Comparison of ENCODE assay signal across 8 cellular contexts in the genomic region with DNA sequence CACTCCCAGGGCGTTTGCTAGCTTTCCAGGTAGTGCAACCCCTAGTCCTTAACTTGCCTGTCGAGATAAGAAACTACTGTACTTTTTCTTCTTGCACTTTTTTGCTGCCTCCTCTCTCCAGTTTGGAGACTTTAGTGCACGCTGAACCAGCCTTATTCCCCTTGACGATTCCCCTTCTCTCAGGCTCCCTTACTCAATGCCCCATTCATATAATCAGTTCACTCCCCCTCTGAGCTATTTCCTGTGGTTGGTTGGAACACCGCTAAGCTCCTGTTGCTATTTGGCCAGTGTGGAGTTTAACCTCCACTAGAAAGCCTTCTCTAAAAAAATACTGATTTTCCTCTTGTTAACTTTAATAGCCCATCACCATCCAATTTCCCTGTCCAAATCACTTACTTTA. TPM values are rescaled to one million over a fixed set of nuclear protein-coding genes. Genes with fewer than 3 reads are reported as not detected.
A peak's percentile ranks its signal among the peaks of the same experiment; 100 is the strongest.
DNase-seq lines count a peak whose midpoint lies in the region; ATAC-seq and TF ChIP-seq lines count a peak whose summit lies in the region.

No MANE protein-coding gene starts in this region.

- CTCF ChIA-PET in PC-9 (lab: Charles Lee), result interaction anchor here (0.5 kb wide), 1 partner anchor 274 kb away, joined by 4 read pairs; no protein-coding TSS in a partner anchor

- H3K9me3 Mint-ChIP-seq in central memory CD8-positive, alpha-beta T cell, result no peaks in the 10 kb centered on the region

- no peaks in the 10 kb centered on the region for H3K27me3 Mint-ChIP-seq in central memory CD8-positive, alpha-beta T cell

- H3K4me3 ChIP-seq in PC-9 (peak overlapping the region; percentile 89), kidney epithelial cell (ENCODE audit: low read depth, low read length) (peak overlapping the region; percentile 75)

- peak overlapping the region; percentile 83 for H3K27ac ChIP-seq in PC-9

- intact Hi-C loops in PC-9 (cut with micrococcal nuclease; ENCODE audit: unreplicated experiment), result loop anchor here (5.0 kb wide), 1 partner anchor 90 kb away; no protein-coding TSS in a partner anchor

- peaks cover 48% of the 10 kb centered on the region for H3K4me1 Mint-ChIP-seq in central memory CD8-positive, alpha-beta T cell

- H3K27me3 ChIP-seq in PC-9 (ENCODE audit: insufficient read depth, low read depth) (no peaks in the 10 kb centered on the region), kidney epithelial cell (ENCODE audit: control insufficient read depth, insufficient read depth, low read length) (no peaks in the 10 kb centered on the region)

- peak overlapping the region; percentile 92 for H3K4me3 Mint-ChIP-seq in central memory CD8-positive, alpha-beta T cell

- H3K79me2 ChIP-seq in PC-9 (ENCODE audit: low read depth), result peaks cover 23% of the 10 kb centered on the region

- ATAC-seq in HG02678 (IDR thresholded peaks at IDR 0.05; ENCODE audit: unreplicated experiment), result peak; percentile 20
- peak; percentile 26 for ATAC-seq in central memory CD8-positive, alpha-beta T cell (replicated peaks; ENCODE audit: extremely low read depth, poor library complexity, severe bottlenecking)
- peak; percentile 37 for ATAC-seq in stimulated activated naive CD8-positive, alpha-beta T cell treated with anti-CD3 and anti-CD28 coated beads, Interleukin-15, Interleukin-2, amounts not matched to agents 100 U/mL and 50 U/mL, for 24 hours
- ATAC-seq in GM21390 (IDR thresholded peaks at IDR 0.05; ENCODE audit: unreplicated experiment), result no peak

- H3K9me2 ChIP-seq in PC-9 (ENCODE audit: insufficient read depth), result no peaks in the 10 kb centered on the region

- H3K9me3 ChIP-seq in PC-9 (ENCODE audit: insufficient read depth, low read depth), result no peaks in the 10 kb centered on the region

- peak overlapping the region; percentile 97 for H3K27ac Mint-ChIP-seq in central memory CD8-positive, alpha-beta T cell (ENCODE audit: low read depth)

- POLR2A ChIA-PET in PC-9 (lab: Charles Lee; ENCODE audit: unreplicated experiment), result interaction anchor here (0.5 to 0.8 kb wide), 5 partner anchors 19 to 848 kb away, joined by 3 to 12 read pairs (median 7); no protein-coding TSS in a partner anchor

- H3K4me1 ChIP-seq in PC-9 (replicated peaks; ENCODE audit: insufficient read depth), result peaks cover 23% of the 10 kb centered on the region

- H3K36me3 Mint-ChIP-seq in central memory CD8-positive, alpha-beta T cell (ENCODE audit: insufficient read depth), result peaks cover 28% of the 10 kb centered on the region

- no TSS peak for BruUV-seq in PC-9 (replicated peaks; lab: Mats Ljungman, UMichigan)

- DNase-seq in COR-L47 (lab: John Stamatoyannopoulos, UW) (peak; percentile 6), PC-9 (peak in 1 of 2 experiments; percentile 47), kidney epithelial cell (ENCODE audit: low read depth) (peak; percentile 38), T-helper 9 cell (no peak)
- no peak for DNase-seq in central memory CD8-positive, alpha-beta T cell (ENCODE audit: low spot score in 2 of 2)
- no peak for DNase-seq in stimulated activated naive CD8-positive, alpha-beta T cell treated with anti-CD3 and anti-CD28 coated beads, Interleukin-15, Interleukin-2, amounts not matched to agents 100 U/mL and 50 U/mL, for 24 hours

- H3K36me3 ChIP-seq in PC-9 (ENCODE audit: low read depth) (no peaks in the 10 kb centered on the region), kidney epithelial cell (ENCODE audit: control insufficient read depth, insufficient read depth, low read length) (no peaks in the 10 kb centered on the region)

- peaks cover 33% of the 10 kb centered on the region for H3F3A ChIP-seq in PC-9 (ENCODE audit: insufficient read depth, low read depth)

- no peaks in the 10 kb centered on the region for H4K20me1 ChIP-seq in PC-9 (ENCODE audit: insufficient read depth)

- H2AFZ ChIP-seq in PC-9, result peak overlapping the region; percentile 85

- peak overlapping the region; percentile 86 for H3K4me2 ChIP-seq in PC-9

- TF ChIP-seq CTCF in PC-9 (conservative IDR thresholded peaks at IDR 0.05), result no peak
- no peak for TF ChIP-seq CTCF in kidney epithelial cell (IDR thresholded peaks at IDR 0.05; ENCODE audit: insufficient read depth, low read length, poor library complexity, severe bottlenecking)

RNA-seq across cellular contexts. Expression of gene CREBL2, which starts 0.7 kb away (rescaled TPM):
- 26.6 and 30.3 TPM in 2 replicates for total RNA-seq in PC-9 (2021)
- total RNA-seq in kidney epithelial cell, result 19.2 and 21.7 TPM in 2 replicates

RNA-seq across cellular contexts. Expression of gene DUSP16, which starts 49.7 kb away (rescaled TPM):
- total RNA-seq in PC-9 (2021) (23.6 and 24.8 TPM in 2 replicates), kidney epithelial cell (22.7 and 24.5 TPM in 2 replicates)

Comparison
In these comparisons a context has a peak if more than half of its experiments do, and no peak if none do; other contexts are left out.
1. DNase-seq: peak in COR-L47 (single experiment) and kidney epithelial cell (single experiment); none in central memory CD8-positive, alpha-beta T cell (0 of 2), stimulated activated naive CD8-positive, alpha-beta T cell treated with anti-CD3 and anti-CD28 coated beads, Interleukin-15, Interleukin-2, amounts not matched to agents 100 U/mL and 50 U/mL, for 24 hours (single experiment) and T-helper 9 cell (single experiment).